1 cellular context compared by ENCODE assay signal in genomic region chr9:127233582-127234350, GRCh38.
A peak's percentile ranks its signal among the peaks of the same experiment; 100 is the strongest.
TF ChIP-seq lines count a peak whose summit lies in the region.

No MANE protein-coding gene starts in this region.

TF ChIP-seq in SK-N-SH, 30 proteins besides CTCF, POLR2A, EP300 and RAD21:
- TF ChIP-seq RXRA (IDR thresholded peaks at IDR 0.05; ENCODE audit: borderline replicate concordance, low read depth) (no peak), ELF1 (IDR thresholded peaks at IDR 0.05) (no peak), MEF2A (IDR thresholded peaks at IDR 0.05; ENCODE audit: borderline replicate concordance, low read depth) (no peak), SIN3A (IDR thresholded peaks at IDR 0.05; ENCODE audit: borderline replicate concordance, low read depth, low read length) (no peak), GATA2 (CRISPR knock-in tag; IDR thresholded peaks at IDR 0.05) (0 out of 2 replicates have a peak, but pooled peaks have one; percentile 6), GABPA (IDR thresholded peaks at IDR 0.05; ENCODE audit: low read depth) (no peak), YY1 (IDR thresholded peaks at IDR 0.05; ENCODE audit: low read depth) (no peak)
- TF ChIP-seq, protein P1, sequence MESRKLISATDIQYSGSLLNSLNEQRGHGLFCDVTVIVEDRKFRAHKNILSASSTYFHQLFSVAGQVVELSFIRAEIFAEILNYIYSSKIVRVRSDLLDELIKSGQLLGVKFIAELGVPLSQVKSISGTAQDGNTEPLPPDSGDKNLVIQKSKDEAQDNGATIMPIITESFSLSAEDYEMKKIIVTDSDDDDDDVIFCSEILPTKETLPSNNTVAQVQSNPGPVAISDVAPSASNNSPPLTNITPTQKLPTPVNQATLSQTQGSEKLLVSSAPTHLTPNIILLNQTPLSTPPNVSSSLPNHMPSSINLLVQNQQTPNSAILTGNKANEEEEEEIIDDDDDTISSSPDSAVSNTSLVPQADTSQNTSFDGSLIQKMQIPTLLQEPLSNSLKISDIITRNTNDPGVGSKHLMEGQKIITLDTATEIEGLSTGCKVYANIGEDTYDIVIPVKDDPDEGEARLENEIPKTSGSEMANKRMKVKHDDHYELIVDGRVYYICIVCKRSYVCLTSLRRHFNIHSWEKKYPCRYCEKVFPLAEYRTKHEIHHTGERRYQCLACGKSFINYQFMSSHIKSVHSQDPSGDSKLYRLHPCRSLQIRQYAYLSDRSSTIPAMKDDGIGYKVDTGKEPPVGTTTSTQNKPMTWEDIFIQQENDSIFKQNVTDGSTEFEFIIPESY (IDR thresholded peaks at IDR 0.05; ENCODE audit: borderline replicate concordance, low read depth), result no peak
